In the genomic region with DNA sequence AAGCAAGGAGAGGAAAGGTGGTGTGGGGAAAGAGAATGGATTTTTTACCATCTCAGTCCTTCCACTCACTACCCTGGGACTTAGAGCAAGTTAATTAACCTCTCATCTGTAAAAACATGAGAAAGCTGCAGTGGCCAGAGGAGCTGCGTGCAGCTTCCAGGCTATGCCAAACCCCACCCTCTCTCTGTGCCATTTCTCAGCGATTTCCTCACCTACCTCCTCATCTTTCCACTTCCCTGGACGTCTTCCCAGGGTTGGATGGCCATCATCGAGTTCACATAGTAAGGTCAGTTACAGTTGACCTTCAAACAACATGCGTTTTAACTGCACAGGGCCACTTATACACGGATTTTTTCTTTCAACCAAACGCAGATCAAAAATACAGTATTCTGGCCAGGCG, we compare ENCODE assay signal across 18 cellular contexts.
"Had no signal": no experiment of that assay in that cellular context is flagged by ENCODE, and none has a peak within 500 bp of the region (broad histone marks: within the 10 kb centered on the region; RNA-seq: fewer than 3 reads in every experiment).

No MANE protein-coding gene starts in this region.

- H3K4me3 ChIP-seq: coronary artery, gastrocnemius medialis, mucosa of descending colon, right lobe of liver, stomach, testis, upper lobe of right lung had no signal

- DNase-seq: activated CD4-positive, alpha-beta memory T cell treated with anti-CD3 and anti-CD28 coated beads, Interleukin-2, amount 10 ng/mL, durations not matched to agents 7 days and 5 days; activated CD4-positive, alpha-beta T cell treated with anti-CD3 and anti-CD28 coated beads for 4 hours; activated effector memory CD4-positive, alpha-beta T cell treated with Interleukin-2 at 50 U/mL for 16 hours; activated T-cell treated with anti-CD3 and anti-CD28 coated beads, Interleukin-2, amount 50 U/mL, for 4 hours; central memory CD4-positive, alpha-beta T cell; effector CD4-positive, alpha-beta T cell; left colon; mucosa of descending colon; naive thymus-derived CD4-positive, alpha-beta T cell; occipital lobe; right lobe of liver; stomach; T-helper 17 cell; testis had no signal

- H3K9me3 ChIP-seq: gastrocnemius medialis, mucosa of descending colon, right lobe of liver, stomach, testis, upper lobe of right lung had no signal

- H3K36me3 Mint-ChIP-seq: activated naive CD4-positive, alpha-beta T cell treated with anti-CD3 and anti-CD28 coated beads, Interleukin-2, amount 50 U/mL, for 24 hours; naive thymus-derived CD4-positive, alpha-beta T cell had no signal

- H3K4me3 Mint-ChIP-seq: activated CD4-positive, alpha-beta memory T cell treated with anti-CD3 and anti-CD28 coated beads, Interleukin-2, amount 10 ng/mL, durations not matched to agents 7 days and 5 days; activated naive CD4-positive, alpha-beta T cell treated with anti-CD3 and anti-CD28 coated beads, Interleukin-2, amount 50 U/mL, for 24 hours; activated T-cell treated with anti-CD3 and anti-CD28 coated beads, Interleukin-2, amount 50 U/mL, for 4 hours; naive thymus-derived CD4-positive, alpha-beta T cell; T-helper 17 cell had no signal

- H3K27ac Mint-ChIP-seq: activated CD4-positive, alpha-beta memory T cell treated with anti-CD3 and anti-CD28 coated beads, Interleukin-2, amount 10 ng/mL, durations not matched to agents 7 days and 5 days; activated naive CD4-positive, alpha-beta T cell treated with anti-CD3 and anti-CD28 coated beads, Interleukin-2, amount 50 U/mL, for 24 hours; naive thymus-derived CD4-positive, alpha-beta T cell; T-helper 17 cell had no signal

- H3K9me3 Mint-ChIP-seq: activated CD4-positive, alpha-beta memory T cell treated with anti-CD3 and anti-CD28 coated beads, Interleukin-2, amount 10 ng/mL, durations not matched to agents 7 days and 5 days; activated naive CD4-positive, alpha-beta T cell treated with anti-CD3 and anti-CD28 coated beads, Interleukin-2, amount 50 U/mL, for 24 hours; activated T-cell treated with anti-CD3 and anti-CD28 coated beads, Interleukin-2, amount 50 U/mL, for 4 hours had no signal

- H3K4me1 ChIP-seq: right lobe of liver, testis, upper lobe of right lung had no signal

- H3K4me1 Mint-ChIP-seq: activated CD4-positive, alpha-beta memory T cell treated with anti-CD3 and anti-CD28 coated beads, Interleukin-2, amount 10 ng/mL, durations not matched to agents 7 days and 5 days; activated naive CD4-positive, alpha-beta T cell treated with anti-CD3 and anti-CD28 coated beads, Interleukin-2, amount 50 U/mL, for 24 hours; naive thymus-derived CD4-positive, alpha-beta T cell; T-helper 17 cell had no signal

- H3K27me3 ChIP-seq: gastrocnemius medialis, right lobe of liver, stomach, testis, upper lobe of right lung had no signal

- H3K36me3 ChIP-seq: gastrocnemius medialis, right lobe of liver, stomach, upper lobe of right lung had no signal

- ATAC-seq: activated T-cell treated with anti-CD3 and anti-CD28 coated beads, Interleukin-2, amount 50 U/mL, for 4 hours; left colon; mucosa of descending colon; naive thymus-derived CD4-positive, alpha-beta T cell; right lobe of liver; T-helper 17 cell; upper lobe of right lung had no signal

- H3K27ac ChIP-seq: coronary artery, gastrocnemius medialis, right lobe of liver, stomach, testis, upper lobe of right lung had no signal

- H3K27me3 Mint-ChIP-seq: activated CD4-positive, alpha-beta memory T cell treated with anti-CD3 and anti-CD28 coated beads, Interleukin-2, amount 10 ng/mL, durations not matched to agents 7 days and 5 days; activated naive CD4-positive, alpha-beta T cell treated with anti-CD3 and anti-CD28 coated beads, Interleukin-2, amount 50 U/mL, for 24 hours had no signal
